ENCODE assay signal across 1 cellular context in genomic region chr6:38974389-38975133, GRCh38.
TF ChIP-seq lines count a peak whose summit lies in the region.

No MANE protein-coding gene starts in this region.

TF ChIP-seq in HEK293, 187 proteins besides CTCF, POLR2A, EP300 and RAD21 (continued from another document and continues in another):
- TF ChIP-seq PRDM6 (tag by site-specific recombination; IDR thresholded peaks at IDR 0.05) (peak; percentile 98), HOXD13 (CRISPR knock-in tag; IDR thresholded peaks at IDR 0.05; ENCODE audit: borderline replicate concordance) (peak; percentile 98), BCL6B (tag by site-specific recombination; IDR thresholded peaks at IDR 0.05) (0 out of 2 replicates have a peak, but pooled peaks have one; percentile 30), ZBTB21 (tag by site-specific recombination; IDR thresholded peaks at IDR 0.05) (peak; percentile 65), ZNF529 (tag by site-specific recombination; IDR thresholded peaks at IDR 0.05; ENCODE audit: insufficient replicate concordance) (peak; percentile 28), WT1 (tag by site-specific recombination; IDR thresholded peaks at IDR 0.05) (peak; percentile 97), PRDM2 (tag by site-specific recombination; IDR thresholded peaks at IDR 0.05; ENCODE audit: borderline replicate concordance) (no peak), ZNF133 (tag by site-specific recombination; IDR thresholded peaks at IDR 0.05) (no peak), HOXC10 (CRISPR knock-in tag; IDR thresholded peaks at IDR 0.05) (no peak), ZNF707 (tag by site-specific recombination; IDR thresholded peaks at IDR 0.05) (no peak), ZNF513 (tag by site-specific recombination; IDR thresholded peaks at IDR 0.05) (peak; percentile 90), ZXDB (tag by site-specific recombination; IDR thresholded peaks at IDR 0.05) (peak; percentile 98), ZNF677 (tag by site-specific recombination; IDR thresholded peaks at IDR 0.05) (no peak), MZF1 (tag by site-specific recombination; IDR thresholded peaks at IDR 0.05; ENCODE audit: borderline replicate concordance) (peak; percentile 81; the same call in 1 of the 2 replicates), ZNF426 (tag by site-specific recombination; IDR thresholded peaks at IDR 0.05) (no peak; the same call in 1 of the 2 replicates), GFI1B (tag by site-specific recombination; IDR thresholded peaks at IDR 0.05) (peak; percentile 92), ZNF169 (tag by site-specific recombination; IDR thresholded peaks at IDR 0.05) (no peak), ZNF202 (tag by site-specific recombination; IDR thresholded peaks at IDR 0.05; ENCODE audit: borderline replicate concordance) (no peak), SALL2 (tag by site-specific recombination; IDR thresholded peaks at IDR 0.05; ENCODE audit: borderline replicate concordance) (no peak), ZNF354C (tag by site-specific recombination; IDR thresholded peaks at IDR 0.05; ENCODE audit: borderline replicate concordance, low read depth) (no peak), SP3 (tag by site-specific recombination; IDR thresholded peaks at IDR 0.05) (no peak), EGR2 (tag by site-specific recombination; IDR thresholded peaks at IDR 0.05; ENCODE audit: low read depth) (no peak), ZNF580 (tag by site-specific recombination; IDR thresholded peaks at IDR 0.05) (peak; percentile 99), ZNF654 (tag by site-specific recombination; IDR thresholded peaks at IDR 0.05; ENCODE audit: low read depth) (peak; percentile 31), YY2 (tag by site-specific recombination; IDR thresholded peaks at IDR 0.05) (no peak), PBX3 (CRISPR knock-in tag; IDR thresholded peaks at IDR 0.05) (no peak), ZBTB44 (tag by site-specific recombination; IDR thresholded peaks at IDR 0.05) (peak; percentile 75), KLF8 (tag by site-specific recombination; IDR thresholded peaks at IDR 0.05) (peak; percentile 88), IKZF3 (tag by site-specific recombination; IDR thresholded peaks at IDR 0.05) (peak; percentile 97), ZNF280C (tag by site-specific recombination; IDR thresholded peaks at IDR 0.05) (no peak), PRDM10 (tag by site-specific recombination; IDR thresholded peaks at IDR 0.05) (peak; percentile 52; the same call in 1 of the 2 replicates), ZNF571 (tag by site-specific recombination; IDR thresholded peaks at IDR 0.05) (no peak), GLI2 (tag by site-specific recombination; IDR thresholded peaks at IDR 0.05; ENCODE audit: borderline replicate concordance, low read depth) (peak; percentile 98), ZNF19 (tag by site-specific recombination; IDR thresholded peaks at IDR 0.05; ENCODE audit: low read depth) (0 out of 2 replicates have a peak, but pooled peaks have one; percentile 74), KLF9 (tag by site-specific recombination; IDR thresholded peaks at IDR 0.05; ENCODE audit: low read depth) (no peak), ZNF37A (tag by site-specific recombination; IDR thresholded peaks at IDR 0.05) (no peak), ZNF692 (tag by site-specific recombination; IDR thresholded peaks at IDR 0.05) (peak; percentile 83), ZNF701 (tag by site-specific recombination; IDR thresholded peaks at IDR 0.05) (no peak)
